ENCODE assay signal across 1 cellular context in genomic region chr2:97663962-97664635, GRCh38.
TF ChIP-seq lines count a peak whose summit lies in the region.

TSS of gene ACTR1B (minus strand) at chr2:97664044. CDS start at chr2:97663890, 154 bp downstream.

TF ChIP-seq in liver, 16 proteins besides CTCF, POLR2A, EP300 and RAD21 (continued from another document):
- TF ChIP-seq REST (IDR thresholded peaks at IDR 0.05): peak; percentile 78
- peak in 1 of 2 donors; percentile 78 for TF ChIP-seq GABPA (IDR thresholded peaks at IDR 0.05 in 1 of 2, conservative IDR thresholded peaks at IDR 0.05 in 1 of 2)
- TF ChIP-seq FOXA2 (IDR thresholded peaks at IDR 0.05): no peak
- no peak for TF ChIP-seq HNF4G (IDR thresholded peaks at IDR 0.05)
- no peak for TF ChIP-seq FOXA1 (IDR thresholded peaks at IDR 0.05)
- TF ChIP-seq HNF4A (conservative IDR thresholded peaks at IDR 0.05): no peak
- TF ChIP-seq EGR1 (IDR thresholded peaks at IDR 0.05; ENCODE audit: low read depth in 2 of 2): no peak
